Comparison of ENCODE assay signal across 1 cellular context in genomic region chr5:31193026-31193425, GRCh38.
TF ChIP-seq lines count a peak whose summit lies in the region.

No MANE protein-coding gene starts in this region.

TF ChIP-seq in neural cell, 6 proteins besides CTCF, POLR2A, EP300 and RAD21 (continued from another document):
- TF ChIP-seq EZH2 (IDR thresholded peaks at IDR 0.05; ENCODE audit: borderline replicate concordance, insufficient read depth, low read length, poor library complexity, severe bottlenecking): no peak
